ENCODE assay signal across 20 cellular contexts in the genomic region with DNA sequence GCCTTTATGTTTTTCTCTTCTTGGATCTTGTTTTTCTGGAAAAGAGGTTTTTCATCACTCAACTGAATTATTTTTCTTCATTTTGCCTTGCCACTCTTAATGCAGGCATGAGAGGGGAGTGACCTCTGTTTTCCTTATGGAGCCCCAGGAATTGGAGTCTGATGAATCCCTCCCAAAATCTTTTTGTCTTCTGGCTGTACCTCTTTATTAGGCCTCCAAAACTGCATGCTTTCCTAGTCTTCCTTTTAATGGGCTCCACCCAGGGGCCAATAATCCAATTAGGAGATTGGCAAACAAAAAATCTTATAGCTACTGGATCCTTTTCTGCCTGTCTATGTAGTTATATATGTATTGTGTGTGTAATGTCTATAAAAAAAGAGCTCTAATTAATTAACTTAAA.
A peak's percentile ranks its signal among the peaks of the same experiment; 100 is the strongest.
DNase-seq lines count a peak whose midpoint lies in the region; ATAC-seq, FAIRE-seq and TF ChIP-seq lines count a peak whose summit lies in the region.
"Had no signal": no experiment of that assay in that cellular context is flagged by ENCODE, and none has a peak within 500 bp of the region (broad histone marks: within the 10 kb centered on the region; RNA-seq: fewer than 3 reads in every experiment).

No MANE protein-coding gene starts in this region.

- no peaks in the 10 kb centered on the region for H4K20me1 ChIP-seq in Karpas-422 (ENCODE audit: insufficient read depth, low read depth, low read length)
- H4K20me1 ChIP-seq in GM12878 (ENCODE audit: control insufficient read depth, insufficient read depth), result no peaks in the 10 kb centered on the region
- H4K20me1 ChIP-seq in PC-9 (ENCODE audit: insufficient read depth), result no peaks in the 10 kb centered on the region

- no peak overlapping the region for H2BK5ac ChIP-seq in mesenchymal stem cell (ENCODE audit: low read depth, low read length, poor library complexity, severe bottlenecking)

- CTCF ChIA-PET in GM12878 (lab: Yijun Ruan, JAX) (interaction anchor here (1.5 kb wide), 1 partner anchor 9 kb away, joined by 3 read pairs; no protein-coding TSS in a partner anchor), PC-9 (lab: Charles Lee) (no interaction called here)

- TF ChIP-seq RAD21 in GM12878 (IDR thresholded peaks at IDR 0.05; ENCODE audit: insufficient read depth, low read depth, low read length), result no peak

- no peak overlapping the region for H3K9ac ChIP-seq in Karpas-422 (ENCODE audit: low read length)
- no peak overlapping the region for H3K9ac ChIP-seq in GM12878 (ENCODE audit: control insufficient read depth, insufficient read depth, low read length)
- H3K9ac ChIP-seq in mesenchymal stem cell (ENCODE audit: low read length), result no peak overlapping the region

- H2AK5ac ChIP-seq in mesenchymal stem cell (ENCODE audit: low read length, severe bottlenecking), result no peak overlapping the region

- no peak overlapping the region for H4K91ac ChIP-seq in mesenchymal stem cell (ENCODE audit: low read length)

- H3K23ac ChIP-seq in mesenchymal stem cell (ENCODE audit: low read length in 2 of 2), result no peak overlapping the region

- intact Hi-C loops in GM12878 (cut with micrococcal nuclease; ENCODE audit: unreplicated experiment), result no loop called here
- intact Hi-C loops in PC-9 (cut with micrococcal nuclease; ENCODE audit: unreplicated experiment), result no loop called here

- SMC1A ChIA-PET in GM12878 (lab: Charles Lee; ENCODE audit: uncharacterized antibody, unreplicated experiment), result no interaction called here

- H3K4ac ChIP-seq in mesenchymal stem cell (ENCODE audit: low read depth in 1 of 2, low read length in 2 of 2), result no peak overlapping the region

- no peak overlapping the region for H3K27ac ChIP-seq in Karpas-422 (ENCODE audit: low read length)
- no peak overlapping the region for H3K27ac ChIP-seq in GM12878 (ENCODE audit: control insufficient read depth, insufficient read depth)
- H3K27ac ChIP-seq in mesenchymal stem cell (ENCODE audit: low read length, poor library complexity, severe bottlenecking), result no peak overlapping the region
- no peak overlapping the region for H3K27ac ChIP-seq in PC-9
- H3K27ac ChIP-seq: HL-60, SJSA1 had no signal

- no peak for TF ChIP-seq EP300 in GM12878 (IDR thresholded peaks at IDR 0.05; ENCODE audit: borderline replicate concordance in 1 of 2, control insufficient read depth in 1 of 2, low read depth in 2 of 2, low read length in 2 of 2)

- TF ChIP-seq POLR2A in GM12878 (IDR thresholded peaks at IDR 0.05; ENCODE audit: low read depth, low read length), result no peak

- H3K79me2 ChIP-seq in Karpas-422 (ENCODE audit: low read length) (no peaks in the 10 kb centered on the region), GM12878 (ENCODE audit: control insufficient read depth, insufficient read depth, low read length) (no peaks in the 10 kb centered on the region), PC-9 (ENCODE audit: low read depth) (no peaks in the 10 kb centered on the region)

- H3K9me3 ChIP-seq in Karpas-422 (ENCODE audit: low read length), result peaks cover 7% of the 10 kb centered on the region
- peaks cover 8% of the 10 kb centered on the region; the same call in 2 of the 3 replicates for H3K9me3 ChIP-seq in GM12878 (replicated peaks; ENCODE audit: control insufficient read depth, insufficient read depth, low read length)
- H3K9me3 ChIP-seq in mesenchymal stem cell (ENCODE audit: control insufficient read depth, low read length), result peaks cover 87% of the 10 kb centered on the region
- H3K9me3 ChIP-seq in PC-9 (ENCODE audit: insufficient read depth, low read depth), result peaks cover 8% of the 10 kb centered on the region; the same call in 1 of the 2 replicates
- H3K9me3 ChIP-seq: SJSA1 had no signal

- in situ Hi-C loops in GM12878 (cut with MboI), result no loop called here

- H3K4me1 ChIP-seq in Karpas-422 (ENCODE audit: low read length) (no peaks in the 10 kb centered on the region), GM12878 (ENCODE audit: control insufficient read depth, insufficient read depth, low read length) (no peaks in the 10 kb centered on the region), mesenchymal stem cell (ENCODE audit: control insufficient read depth, insufficient read depth, low read depth, low read length) (no peaks in the 10 kb centered on the region), PC-9 (replicated peaks; ENCODE audit: insufficient read depth) (no peaks in the 10 kb centered on the region)
- H3K4me1 ChIP-seq: Caco-2, SJSA1 had no signal

- POLR2A ChIA-PET in GM12878 (lab: Charles Lee) (no interaction called here), PC-9 (lab: Charles Lee; ENCODE audit: unreplicated experiment) (no interaction called here)

- H2BK15ac ChIP-seq in mesenchymal stem cell (ENCODE audit: low read depth, poor library complexity, severe bottlenecking), result no peak overlapping the region

- no peaks in the 10 kb centered on the region for H3F3A ChIP-seq in PC-9 (ENCODE audit: insufficient read depth, low read depth)

- DNase-seq in GM06990 (ENCODE audit: extremely low read depth, insufficient read length) (peak; percentile 2), Karpas-422 (peak; percentile 45), GM12878 (ENCODE audit: low read depth, low spot score) (no peak), mesenchymal stem cell (peak; percentile 6), PC-9 (no peak)
- no peak for DNase-seq in activated effector memory CD4-positive, alpha-beta T cell treated with anti-CD3 and anti-CD28 coated beads, Interleukin-2, amount 50 U/mL, for 16 hours
- DNase-seq: DMS79, H9, MV-4-11, NCI-H1436, NCI-H2029 treated with DMSO at 0.1 percent for 48 hours, NCI-H526, PC-3, SW 1271 had no signal

- no peak overlapping the region for H4K8ac ChIP-seq in mesenchymal stem cell (ENCODE audit: low read length)

- no peak overlapping the region for H3K18ac ChIP-seq in mesenchymal stem cell (ENCODE audit: low read depth in 1 of 2, low read length in 2 of 2)

- no peak overlapping the region for H3K14ac ChIP-seq in mesenchymal stem cell (ENCODE audit: low read length in 2 of 2)

- H3K4me2 ChIP-seq in Karpas-422 (ENCODE audit: low read depth, low read length, poor library complexity, severe bottlenecking) (no peak overlapping the region), GM12878 (ENCODE audit: control insufficient read depth, insufficient read depth) (no peak overlapping the region), mesenchymal stem cell (ENCODE audit: low read length, poor library complexity, severe bottlenecking) (no peak overlapping the region), PC-9 (no peak overlapping the region)

- FAIRE-seq in GM12878 (lab: Jason Lieb, UNC), result no peak
- FAIRE-seq: GM12892, HTR-8/SVneo had no signal

- H3K27me3 ChIP-seq in GM06990 (replicated peaks; ENCODE audit: control insufficient read depth, insufficient read depth, low read length), result no peaks in the 10 kb centered on the region
- H3K27me3 ChIP-seq in Karpas-422 (ENCODE audit: low read length), result no peaks in the 10 kb centered on the region
- H3K27me3 ChIP-seq in GM12878 (replicated peaks in 1 of 2; ENCODE audit: control insufficient read depth in 2 of 2, insufficient read depth in 2 of 2, low read length in 1 of 2), result no peaks in the 10 kb centered on the region
- H3K27me3 ChIP-seq in mesenchymal stem cell (ENCODE audit: control insufficient read depth in 1 of 2, insufficient read depth in 1 of 2, low read length in 2 of 2), result no peaks in the 10 kb centered on the region
- no peaks in the 10 kb centered on the region for H3K27me3 ChIP-seq in PC-9 (ENCODE audit: insufficient read depth, low read depth)
- H3K27me3 ChIP-seq: SJSA1 had no signal

- H3K9me2 ChIP-seq in Karpas-422 (replicated peaks; ENCODE audit: insufficient read depth, low read length) (no peaks in the 10 kb centered on the region), PC-9 (ENCODE audit: insufficient read depth) (no peaks in the 10 kb centered on the region)

- ATAC-seq in GM12878 (no peak), GM21381 (IDR thresholded peaks at IDR 0.05; ENCODE audit: unreplicated experiment) (no peak)
- ATAC-seq: PC-3 had no signal

- no peak overlapping the region for H2BK12ac ChIP-seq in mesenchymal stem cell (ENCODE audit: low read length in 2 of 2)

- no peaks in the 10 kb centered on the region for H3K79me1 ChIP-seq in mesenchymal stem cell (replicated peaks; ENCODE audit: low read length, poor library complexity, severe bottlenecking)

- no peaks in the 10 kb centered on the region for H3K36me3 ChIP-seq in GM06990 (ENCODE audit: control insufficient read depth, insufficient read depth, low read length)
- no peaks in the 10 kb centered on the region for H3K36me3 ChIP-seq in Karpas-422 (ENCODE audit: insufficient read depth, low read length)
- no peaks in the 10 kb centered on the region for H3K36me3 ChIP-seq in GM12878 (ENCODE audit: control insufficient read depth in 2 of 2, insufficient read depth in 2 of 2, low read length in 1 of 2)
- H3K36me3 ChIP-seq in mesenchymal stem cell (ENCODE audit: control insufficient read depth in 1 of 2, insufficient read depth in 2 of 2, low read depth in 1 of 2, low read length in 2 of 2), result peaks cover 0 to 3% of the 10 kb centered on the region in 2 experiments
- no peaks in the 10 kb centered on the region for H3K36me3 ChIP-seq in PC-9 (ENCODE audit: low read depth)
- H3K36me3 ChIP-seq: SJSA1 had no signal

- TF ChIP-seq CTCF in GM06990 (IDR thresholded peaks at IDR 0.05; ENCODE audit: insufficient read depth, low read length, poor library complexity, severe bottlenecking), result no peak
- TF ChIP-seq CTCF in GM12878 (IDR thresholded peaks at IDR 0.05 in 2 of 3, conservative IDR thresholded peaks at IDR 0.05 in 1 of 3; ENCODE audit: control insufficient read depth in 2 of 3, extremely low read depth in 1 of 3, insufficient read depth in 1 of 3, low read depth in 3 of 3, low read length in 3 of 3), result no peak
- TF ChIP-seq CTCF in PC-9 (conservative IDR thresholded peaks at IDR 0.05), result no peak

- H2AFZ ChIP-seq in Karpas-422 (ENCODE audit: low read length) (no peak overlapping the region), GM12878 (ENCODE audit: control insufficient read depth, low read depth, low read length) (no peak overlapping the region), mesenchymal stem cell (ENCODE audit: low read depth, low read length) (no peak overlapping the region), PC-9 (no peak overlapping the region)

- no peak overlapping the region for H2BK120ac ChIP-seq in mesenchymal stem cell (ENCODE audit: low read depth, low read length)

- RAD21 ChIA-PET in GM12878 (lab: Charles Lee; ENCODE audit: unreplicated experiment), result no interaction called here

- no peak overlapping the region for H3K4me3 ChIP-seq in GM06990 (replicated peaks; ENCODE audit: low read depth, low read length)
- no peak overlapping the region for H3K4me3 ChIP-seq in Karpas-422 (ENCODE audit: low read length)
- no peak overlapping the region for H3K4me3 ChIP-seq in GM12878
- no peak overlapping the region for H3K4me3 ChIP-seq in mesenchymal stem cell (ENCODE audit: insufficient read depth in 1 of 2, low read depth in 1 of 2, low read length in 2 of 2)
- no peak overlapping the region for H3K4me3 ChIP-seq in PC-9
- H3K4me3 ChIP-seq: SJSA1 had no signal

- BruUV-seq in GM12878 (replicated peaks; lab: Mats Ljungman, UMichigan) (no TSS peak), PC-9 (replicated peaks; lab: Mats Ljungman, UMichigan) (no TSS peak)

TF ChIP-seq in GM12878, 131 proteins besides CTCF, POLR2A, EP300 and RAD21 (continues in another document):
- TF ChIP-seq HDAC2 (IDR thresholded peaks at IDR 0.05) (no peak), SIX5 (IDR thresholded peaks at IDR 0.05; ENCODE audit: low read depth, low read length, severe bottlenecking) (no peak)

Comparison
In these comparisons a context has a peak if more than half of its experiments do, and no peak if none do; other contexts are left out.
1. DNase-seq: peak in GM06990 (single experiment), Karpas-422 (single experiment) and mesenchymal stem cell (single experiment); none in GM12878 (single experiment), PC-9 (0 of 2) and activated effector memory CD4-positive, alpha-beta T cell treated with anti-CD3 and anti-CD28 coated beads, Interleukin-2, amount 50 U/mL, for 16 hours (single experiment).